ENCODE assay signal across 16 cellular contexts in genomic region chr20:24657211-24657610, GRCh38.
A peak's percentile ranks its signal among the peaks of the same experiment; 100 is the strongest.
DNase-seq lines count a peak whose midpoint lies in the region; ATAC-seq and TF ChIP-seq lines count a peak whose summit lies in the region.
"Had no signal": no experiment of that assay in that cellular context is flagged by ENCODE, and none has a peak within 500 bp of the region (broad histone marks: within the 10 kb centered on the region; RNA-seq: fewer than 3 reads in every experiment).

No MANE protein-coding gene starts in this region.

- no peak overlapping the region for H3K27ac ChIP-seq in Panc1 (ENCODE audit: low read length)
- H3K27ac ChIP-seq: thyroid gland had no signal

- no peaks in the 10 kb centered on the region for H3K36me3 Mint-ChIP-seq in activated CD4-positive, alpha-beta memory T cell treated with anti-CD3 and anti-CD28 coated beads, Interleukin-2, amount 10 ng/mL, durations not matched to agents 7 days and 5 days (ENCODE audit: low read depth)

- BruUV-seq in Panc1 (replicated peaks; lab: Mats Ljungman, UMichigan), result no TSS peak

- intact Hi-C loops in Panc1 (cut with micrococcal nuclease; ENCODE audit: unreplicated experiment), result no loop called here

- no peaks in the 10 kb centered on the region for H3K4me1 ChIP-seq in Panc1 (ENCODE audit: control insufficient read depth, insufficient read depth, low read length)
- H3K4me1 ChIP-seq: thyroid gland had no signal

- in situ Hi-C loops in Panc1 (cut with HindIII; ENCODE audit: low pct_unique_long_range_greater_than_20kb, low sequenced_read_pairs), result no loop called here

- no peaks in the 10 kb centered on the region for H3K4me1 Mint-ChIP-seq in activated CD4-positive, alpha-beta memory T cell treated with anti-CD3 and anti-CD28 coated beads, Interleukin-2, amount 10 ng/mL, durations not matched to agents 7 days and 5 days

- DNase-seq in EL (peak; percentile 31), Panc1 (ENCODE audit: low read depth, low spot score) (no peak), fibroblast of peridontal ligament (ENCODE audit: extremely low read depth) (peak; percentile 39), skeletal muscle cell (ENCODE audit: low read depth) (peak; percentile 44), DMS79 (lab: John Stamatoyannopoulos, UW) (no peak)
- no peak for DNase-seq in activated CD4-positive, alpha-beta memory T cell treated with anti-CD3 and anti-CD28 coated beads, Interleukin-2, amount 10 ng/mL, durations not matched to agents 7 days and 5 days
- DNase-seq: activated CD8-positive, alpha-beta memory T cell treated with anti-CD3 and anti-CD28 coated beads for 24 hours; anterior cingulate cortex; effector memory CD8-positive, alpha-beta T cell; midbrain; NCI-H226; OCI-M1; thyroid gland had no signal

- no peak for TF ChIP-seq CTCF in Panc1 (IDR thresholded peaks at IDR 0.05)

- no peaks in the 10 kb centered on the region for H3K27me3 ChIP-seq in Panc1 (ENCODE audit: control insufficient read depth, insufficient read depth, low read length)
- H3K27me3 ChIP-seq: thyroid gland had no signal

- H3K9me3 ChIP-seq in Panc1 (ENCODE audit: control insufficient read depth, insufficient read depth, low read depth, low read length), result no peaks in the 10 kb centered on the region
- H3K9me3 ChIP-seq: thyroid gland had no signal

- ATAC-seq in Panc1 (0 out of 2 replicates have a peak, but pooled peaks have one; percentile 53), HG02973 (IDR thresholded peaks at IDR 0.05; ENCODE audit: unreplicated experiment) (no peak), GM21717 (IDR thresholded peaks at IDR 0.05; ENCODE audit: unreplicated experiment) (no peak)
- ATAC-seq: effector memory CD8-positive, alpha-beta T cell; SK-N-SH treated with all-trans-retinoic acid at 6 μM for 48 hours had no signal

- no peak overlapping the region for H3K4me3 Mint-ChIP-seq in activated CD4-positive, alpha-beta memory T cell treated with anti-CD3 and anti-CD28 coated beads, Interleukin-2, amount 10 ng/mL, durations not matched to agents 7 days and 5 days
- H3K4me3 Mint-ChIP-seq: effector memory CD8-positive, alpha-beta T cell had no signal

- no peaks in the 10 kb centered on the region for H3K9me3 Mint-ChIP-seq in activated CD4-positive, alpha-beta memory T cell treated with anti-CD3 and anti-CD28 coated beads, Interleukin-2, amount 10 ng/mL, durations not matched to agents 7 days and 5 days
- H3K9me3 Mint-ChIP-seq: effector memory CD8-positive, alpha-beta T cell had no signal

- CTCF ChIA-PET in Panc1 (lab: Charles Lee), result no interaction called here
- CTCF ChIA-PET in activated CD4-positive, alpha-beta memory T cell treated with anti-CD3 and anti-CD28 coated beads, Interleukin-2, amount 10 ng/mL, durations not matched to agents 7 days and 5 days (lab: Charles Lee), result no interaction called here

- no peak overlapping the region for H3K4me3 ChIP-seq in Panc1 (ENCODE audit: low read depth in 2 of 2, low read length in 2 of 2)
- no peak overlapping the region for H3K4me3 ChIP-seq in skeletal muscle cell (ENCODE audit: low read depth, low read length)
- H3K4me3 ChIP-seq: thyroid gland had no signal

- H3K27ac Mint-ChIP-seq in activated CD4-positive, alpha-beta memory T cell treated with anti-CD3 and anti-CD28 coated beads, Interleukin-2, amount 10 ng/mL, durations not matched to agents 7 days and 5 days, result no peak overlapping the region
- H3K27ac Mint-ChIP-seq: effector memory CD8-positive, alpha-beta T cell had no signal

- no peaks in the 10 kb centered on the region for H3K27me3 Mint-ChIP-seq in activated CD4-positive, alpha-beta memory T cell treated with anti-CD3 and anti-CD28 coated beads, Interleukin-2, amount 10 ng/mL, durations not matched to agents 7 days and 5 days

- POLR2A ChIA-PET in Panc1 (lab: Charles Lee), result no interaction called here
- POLR2A ChIA-PET in activated CD4-positive, alpha-beta memory T cell treated with anti-CD3 and anti-CD28 coated beads, Interleukin-2, amount 10 ng/mL, durations not matched to agents 7 days and 5 days (lab: Charles Lee), result no interaction called here

- no peaks in the 10 kb centered on the region for H3K36me3 ChIP-seq in Panc1 (ENCODE audit: control insufficient read depth, insufficient read depth, low read length)
- H3K36me3 ChIP-seq: thyroid gland had no signal

Comparison
In these comparisons a context has a peak if more than half of its experiments do, and no peak if none do; other contexts are left out.
1. DNase-seq: peak in EL (single experiment), fibroblast of peridontal ligament (single experiment) and skeletal muscle cell (single experiment); none in Panc1 (single experiment), DMS79 (single experiment) and activated CD4-positive, alpha-beta memory T cell treated with anti-CD3 and anti-CD28 coated beads, Interleukin-2, amount 10 ng/mL, durations not matched to agents 7 days and 5 days (single experiment).